In genomic region chr14:94612580-94613554, GRCh38 we compare ENCODE assay signal across 2 cellular contexts.
TF ChIP-seq lines count a peak whose summit lies in the region.

No MANE protein-coding gene starts in this region.

TF ChIP-seq in IMR-90, 13 proteins besides CTCF, POLR2A, EP300 and RAD21:
- TF ChIP-seq FOS (IDR thresholded peaks at IDR 0.05; ENCODE audit: low read depth, low read length) = no peak
- peak; percentile 10; the same call in 1 of the 2 replicates for TF ChIP-seq CEBPB (IDR thresholded peaks at IDR 0.05; ENCODE audit: low read depth, low read length)

TF ChIP-seq in HepG2, 621 proteins besides CTCF, POLR2A, EP300 and RAD21 (continues in another document):
- TF ChIP-seq SOX13 (IDR thresholded peaks at IDR 0.05) = no peak
- TF ChIP-seq SOX13 (CRISPR knock-in tag; conservative IDR thresholded peaks at IDR 0.05 in 1 of 2, IDR thresholded peaks at IDR 0.05 in 1 of 2) = 0 out of 4 replicates have a peak, but pooled peaks of 1 of the 2 experiments have one; percentile 19
- TF ChIP-seq SMAD1 (CRISPR knock-in tag; IDR thresholded peaks at IDR 0.05; ENCODE audit: borderline replicate concordance, low read depth) = no peak
- peak; percentile 22; the same call in 1 of the 2 replicates for TF ChIP-seq MYC (CRISPR knock-in tag; IDR thresholded peaks at IDR 0.05; ENCODE audit: borderline replicate concordance)
- 0 out of 2 replicates have a peak, but pooled peaks have one; percentile 2 for TF ChIP-seq FOXJ3 (CRISPR knock-in tag; IDR thresholded peaks at IDR 0.05; ENCODE audit: borderline replicate concordance)
- TF ChIP-seq ZNF609 (CRISPR knock-in tag; IDR thresholded peaks at IDR 0.05; ENCODE audit: borderline replicate concordance) = no peak; the same call in 1 of the 2 replicates
- peak; percentile 46; the same call in 1 of the 2 replicates for TF ChIP-seq PHF21A (CRISPR knock-in tag; IDR thresholded peaks at IDR 0.05)
- TF ChIP-seq ZNF503 (CRISPR knock-in tag; IDR thresholded peaks at IDR 0.05) = no peak
- no peak for TF ChIP-seq NONO (IDR thresholded peaks at IDR 0.05)
- TF ChIP-seq NONO (CRISPR knock-in tag; conservative IDR thresholded peaks at IDR 0.05) = 0 out of 2 replicates have a peak, but pooled peaks have one; percentile 23
- TF ChIP-seq NCOA1 (CRISPR knock-in tag; IDR thresholded peaks at IDR 0.05) = no peak
- peak; percentile 71; the same call in 1 of the 2 replicates for TF ChIP-seq ZNF512 (CRISPR knock-in tag; IDR thresholded peaks at IDR 0.05)
- TF ChIP-seq ZNF614 (CRISPR knock-in tag; IDR thresholded peaks at IDR 0.05; ENCODE audit: borderline replicate concordance) = no peak
- TF ChIP-seq TCF7L2 (IDR thresholded peaks at IDR 0.05; ENCODE audit: low read depth, low read length) = no peak
- TF ChIP-seq E2F5 (CRISPR knock-in tag; conservative IDR thresholded peaks at IDR 0.05) = no peak
- no peak for TF ChIP-seq PRPF4 (IDR thresholded peaks at IDR 0.05; ENCODE audit: low read depth, low read length, poor library complexity, severe bottlenecking)
- no peak for TF ChIP-seq PRDM15 (CRISPR knock-in tag; IDR thresholded peaks at IDR 0.05)
- TF ChIP-seq ZBTB26 (CRISPR knock-in tag; IDR thresholded peaks at IDR 0.05; ENCODE audit: borderline replicate concordance) = no peak; the same call in 1 of the 2 replicates
- TF ChIP-seq NCOA5 (CRISPR knock-in tag; IDR thresholded peaks at IDR 0.05) = no peak
- TF ChIP-seq ZNF549 (CRISPR knock-in tag; IDR thresholded peaks at IDR 0.05) = no peak
- TF ChIP-seq PAWR (CRISPR knock-in tag; IDR thresholded peaks at IDR 0.05; ENCODE audit: borderline replicate concordance) = no peak
- no peak for TF ChIP-seq ARNTL (CRISPR knock-in tag; IDR thresholded peaks at IDR 0.05)
- TF ChIP-seq ZBTB46 (CRISPR knock-in tag; IDR thresholded peaks at IDR 0.05; ENCODE audit: borderline replicate concordance) = no peak
- TF ChIP-seq PAX8 (CRISPR knock-in tag; IDR thresholded peaks at IDR 0.05; ENCODE audit: borderline replicate concordance) = no peak
- TF ChIP-seq REST (IDR thresholded peaks at IDR 0.05; ENCODE audit: borderline replicate concordance in 1 of 2, low read depth in 1 of 2, low read length in 2 of 2) = peak in 1 of 2 experiments; percentile 80; a peak in 2 of 4 replicates
- TF ChIP-seq ZNF230 (CRISPR knock-in tag; IDR thresholded peaks at IDR 0.05) = no peak
- TF ChIP-seq THAP8 (CRISPR knock-in tag; IDR thresholded peaks at IDR 0.05; ENCODE audit: borderline replicate concordance) = no peak
- TF ChIP-seq ZNF543 (CRISPR knock-in tag; IDR thresholded peaks at IDR 0.05) = 0 out of 2 replicates have a peak, but pooled peaks have one; percentile 23
- no peak for TF ChIP-seq ZSCAN31 (CRISPR knock-in tag; IDR thresholded peaks at IDR 0.05; ENCODE audit: low read depth)
- no peak for TF ChIP-seq ZNF337 (CRISPR knock-in tag; IDR thresholded peaks at IDR 0.05; ENCODE audit: borderline replicate concordance, low read depth)
